Comparison of ENCODE assay signal across 44 cellular contexts in genomic region chr12:55585817-55586216, GRCh38. TPM values are rescaled to one million over a fixed set of nuclear protein-coding genes. Genes with fewer than 3 reads are reported as not detected.
"Had no signal": no experiment of that assay in that cellular context is flagged by ENCODE, and none has a peak within 500 bp of the region (broad histone marks: within the 10 kb centered on the region; RNA-seq: fewer than 3 reads in every experiment).

No MANE protein-coding gene starts in this region.

- H3K36me3 ChIP-seq: adrenal gland, ascending aorta, brain microvascular endothelial cell, breast epithelium, cardiac muscle cell had no signal

- ATAC-seq: activated naive CD4-positive, alpha-beta T cell treated with anti-CD3 and anti-CD28 coated beads, Interleukin-2, amount 50 U/mL, for 72 hours; activated naive CD8-positive, alpha-beta T cell treated with anti-CD3 and anti-CD28 coated beads, Interleukin-2, amount 50 U/mL, for 24 hours; activated T-cell treated with anti-CD3 and anti-CD28 coated beads, Interleukin-2, amount 50 U/mL, for 4 hours; activated T-cell treated with anti-CD3 and anti-CD28 coated beads, Interleukin-2, amount 50 U/mL, for 72 hours; activated T-helper 17 cell treated with anti-CD3 and anti-CD28 coated beads, Interleukin-2, amount 50 U/mL, for 72 hours; body of pancreas had no signal

- H3K9me3 Mint-ChIP-seq: activated naive CD4-positive, alpha-beta T cell treated with anti-CD3 and anti-CD28 coated beads for 36 hours; activated naive CD4-positive, alpha-beta T cell treated with anti-CD3 and anti-CD28 coated beads, Interleukin-2, amount 50 U/mL, for 24 hours; activated naive CD8-positive, alpha-beta T cell treated with anti-CD3 and anti-CD28 coated beads for 36 hours; activated naive CD8-positive, alpha-beta T cell treated with anti-CD3 and anti-CD28 coated beads, Interleukin-2, amount 10 ng/mL, durations not matched to agents 7 days and 5 days; activated naive CD8-positive, alpha-beta T cell treated with anti-CD3 and anti-CD28 coated beads, Interleukin-2, amount 50 U/mL, for 24 hours; activated T-cell treated with anti-CD3 and anti-CD28 coated beads, Interleukin-2, amount 50 U/mL, for 24 hours; activated T-cell treated with anti-CD3 and anti-CD28 coated beads, Interleukin-2, amount 50 U/mL, for 4 hours; activated T-helper 1 cell treated with anti-CD3 and anti-CD28 coated beads, Interleukin-12 subunit alpha, Interleukin-12 subunit beta, Interleukin-2, Interleukin-4 antibody, amounts not matched to agents 30 ng/mL and 10 ng/mL and 1 ng/mL, durations not matched to agents 14 hours and 24 hours and 36 hours; activated T-helper 17 cell treated with anti-CD3 and anti-CD28 coated beads, Interleukin-2, amount 50 U/mL, for 72 hours; central memory CD8-positive, alpha-beta T cell had no signal

- H3K36me3 Mint-ChIP-seq: activated naive CD4-positive, alpha-beta T cell treated with anti-CD3 and anti-CD28 coated beads, Interleukin-2, amount 10 ng/mL, durations not matched to agents 7 days and 5 days; activated naive CD8-positive, alpha-beta T cell treated with anti-CD3 and anti-CD28 coated beads, Interleukin-2, amount 10 ng/mL, durations not matched to agents 7 days and 5 days; brain had no signal

- H3K4me3 Mint-ChIP-seq: activated naive CD4-positive, alpha-beta T cell treated with anti-CD3 and anti-CD28 coated beads for 36 hours; activated naive CD4-positive, alpha-beta T cell treated with anti-CD3 and anti-CD28 coated beads, Interleukin-2, amount 10 ng/mL, durations not matched to agents 7 days and 5 days; activated naive CD4-positive, alpha-beta T cell treated with anti-CD3 and anti-CD28 coated beads, Interleukin-2, amount 50 U/mL, for 24 hours; activated naive CD8-positive, alpha-beta T cell; activated naive CD8-positive, alpha-beta T cell treated with anti-CD3 and anti-CD28 coated beads for 36 hours; activated naive CD8-positive, alpha-beta T cell treated with anti-CD3 and anti-CD28 coated beads, Interleukin-2, amount 10 ng/mL, durations not matched to agents 7 days and 5 days; activated naive CD8-positive, alpha-beta T cell treated with anti-CD3 and anti-CD28 coated beads, Interleukin-2, amount 50 U/mL, for 24 hours; activated T-cell treated with anti-CD3 and anti-CD28 coated beads, Interleukin-2, amount 50 U/mL, for 24 hours; activated T-cell treated with anti-CD3 and anti-CD28 coated beads, Interleukin-2, amount 50 U/mL, for 4 hours; activated T-cell treated with anti-CD3 and anti-CD28 coated beads, Interleukin-2, amount 50 U/mL, for 72 hours; activated T-helper 1 cell treated with anti-CD3 and anti-CD28 coated beads, Interleukin-12 subunit alpha, Interleukin-12 subunit beta, Interleukin-2, Interleukin-4 antibody, amounts not matched to agents 30 ng/mL and 10 ng/mL and 1 ng/mL, durations not matched to agents 14 hours and 24 hours and 36 hours; activated T-helper 17 cell treated with anti-CD3 and anti-CD28 coated beads, Interleukin-2, amount 50 U/mL, for 72 hours; brain; central memory CD8-positive, alpha-beta T cell had no signal

- H3K4me3 ChIP-seq: adrenal gland, ascending aorta, body of pancreas, breast epithelium, cardiac muscle cell had no signal

- FAIRE-seq: astrocyte, bronchial epithelial cell had no signal

- H3K9me3 ChIP-seq: adrenal gland, body of pancreas, breast epithelium had no signal

- H3K4me1 Mint-ChIP-seq: activated naive CD4-positive, alpha-beta T cell treated with anti-CD3 and anti-CD28 coated beads, Interleukin-2, amount 10 ng/mL, durations not matched to agents 7 days and 5 days; activated naive CD4-positive, alpha-beta T cell treated with anti-CD3 and anti-CD28 coated beads, Interleukin-2, amount 50 U/mL, for 24 hours; activated naive CD8-positive, alpha-beta T cell treated with anti-CD3 and anti-CD28 coated beads for 36 hours; activated naive CD8-positive, alpha-beta T cell treated with anti-CD3 and anti-CD28 coated beads, Interleukin-2, amount 10 ng/mL, durations not matched to agents 7 days and 5 days; activated naive CD8-positive, alpha-beta T cell treated with anti-CD3 and anti-CD28 coated beads, Interleukin-2, amount 50 U/mL, for 24 hours; activated T-helper 17 cell treated with anti-CD3 and anti-CD28 coated beads, Interleukin-2, amount 50 U/mL, for 72 hours; brain; central memory CD8-positive, alpha-beta T cell had no signal

- H3K27ac Mint-ChIP-seq: activated naive CD4-positive, alpha-beta T cell treated with anti-CD3 and anti-CD28 coated beads for 36 hours; activated naive CD4-positive, alpha-beta T cell treated with anti-CD3 and anti-CD28 coated beads, Interleukin-2, amount 10 ng/mL, durations not matched to agents 7 days and 5 days; activated naive CD4-positive, alpha-beta T cell treated with anti-CD3 and anti-CD28 coated beads, Interleukin-2, amount 50 U/mL, for 24 hours; activated naive CD4-positive, alpha-beta T cell treated with anti-CD3 and anti-CD28 coated beads, Interleukin-2, amount 50 U/mL, for 72 hours; activated naive CD8-positive, alpha-beta T cell; activated naive CD8-positive, alpha-beta T cell treated with anti-CD3 and anti-CD28 coated beads for 36 hours; activated naive CD8-positive, alpha-beta T cell treated with anti-CD3 and anti-CD28 coated beads, Interleukin-2, amount 10 ng/mL, durations not matched to agents 7 days and 5 days; activated naive CD8-positive, alpha-beta T cell treated with anti-CD3 and anti-CD28 coated beads, Interleukin-2, amount 50 U/mL, for 24 hours; activated T-cell treated with anti-CD3 and anti-CD28 coated beads, Interleukin-2, amount 50 U/mL, for 24 hours; activated T-cell treated with anti-CD3 and anti-CD28 coated beads, Interleukin-2, amount 50 U/mL, for 72 hours; activated T-helper 1 cell treated with anti-CD3 and anti-CD28 coated beads, Interleukin-12 subunit alpha, Interleukin-12 subunit beta, Interleukin-2, Interleukin-4 antibody, amounts not matched to agents 30 ng/mL and 10 ng/mL and 1 ng/mL, durations not matched to agents 14 hours and 24 hours and 36 hours; activated T-helper 17 cell treated with anti-CD3 and anti-CD28 coated beads, Interleukin-2, amount 50 U/mL, for 72 hours; activated T-helper 2 cell treated with anti-CD3 and anti-CD28 coated beads, Interferon-gamma antibody, Interleukin-2, Interleukin-4, amounts not matched to agents 10 μg/mL and 5 μg/mL and 100 μg/mL, durations not matched to agents 14 hours and 24 hours and 36 hours; brain had no signal

- DNase-seq: activated effector memory CD4-positive, alpha-beta T cell treated with anti-CD3 and anti-CD28 coated beads, Interleukin-2, amount 50 U/mL, for 16 hours; activated effector memory CD4-positive, alpha-beta T cell treated with Interleukin-2 at 50 U/mL for 16 hours; activated gamma-delta T cell; activated gamma-delta T cell treated with Interleukin-2 at 50 U/mL for 16 hours; activated naive CD4-positive, alpha-beta T cell; activated naive CD4-positive, alpha-beta T cell treated with anti-CD3 and anti-CD28 coated beads for 36 hours; activated naive CD4-positive, alpha-beta T cell treated with anti-CD3 and anti-CD28 coated beads, Interleukin-2, amount 10 ng/mL, durations not matched to agents 7 days and 5 days; activated naive CD4-positive, alpha-beta T cell treated with anti-CD3 and anti-CD28 coated beads, Interleukin-2, amount 50 U/mL, for 16 hours; activated naive CD4-positive, alpha-beta T cell treated with Interleukin-2 at 50 U/mL for 16 hours; activated naive CD8-positive, alpha-beta T cell treated with anti-CD3 and anti-CD28 coated beads for 36 hours; activated naive CD8-positive, alpha-beta T cell treated with anti-CD3 and anti-CD28 coated beads, Interleukin-2, amount 10 ng/mL, durations not matched to agents 7 days and 5 days; activated naive CD8-positive, alpha-beta T cell treated with anti-CD3 and anti-CD28 coated beads, Interleukin-2, amount 50 U/mL, for 24 hours; activated T-cell treated with anti-CD3 and anti-CD28 coated beads, Interleukin-2, amount 50 U/mL, for 1 hour; activated T-cell treated with anti-CD3 and anti-CD28 coated beads, Interleukin-2, amount 50 U/mL, for 24 hours; activated T-cell treated with anti-CD3 and anti-CD28 coated beads, Interleukin-2, amount 50 U/mL, for 4 hours; activated T-cell treated with anti-CD3 and anti-CD28 coated beads, Interleukin-2, amount 50 U/mL, for 48 hours; activated T-cell treated with anti-CD3 and anti-CD28 coated beads, Interleukin-2, amount 50 U/mL, for 72 hours; adrenal gland; amniotic stem cell; amygdala; anterior cingulate cortex; aorta; body of pancreas; brain microvascular endothelial cell; caudate nucleus; central memory CD4-positive, alpha-beta T cell; cerebellar nuclear complex had no signal

- H3K27me3 ChIP-seq: adrenal gland, ascending aorta, body of pancreas, brain microvascular endothelial cell, breast epithelium, cardiac muscle cell had no signal

- H3K27ac ChIP-seq: adrenal gland, ascending aorta, body of pancreas, brain microvascular endothelial cell, breast epithelium, cardiac muscle cell had no signal

- H3K27me3 Mint-ChIP-seq: activated naive CD4-positive, alpha-beta T cell treated with anti-CD3 and anti-CD28 coated beads, Interleukin-2, amount 10 ng/mL, durations not matched to agents 7 days and 5 days had no signal

- H3K4me1 ChIP-seq: adrenal gland, ascending aorta, body of pancreas, breast epithelium had no signal

RNA-seq across cellular contexts. Expression of gene OR2AP1, which starts 13.5 kb away (rescaled TPM):
- total RNA-seq: activated naive CD4-positive, alpha-beta T cell treated with anti-CD3 and anti-CD28 coated beads for 36 hours; activated naive CD4-positive, alpha-beta T cell treated with anti-CD3 and anti-CD28 coated beads, Interleukin-2, amount 50 U/mL, for 72 hours; activated naive CD8-positive, alpha-beta T cell treated with anti-CD3 and anti-CD28 coated beads for 36 hours; activated naive CD8-positive, alpha-beta T cell treated with anti-CD3 and anti-CD28 coated beads, Interleukin-2, amount 10 ng/mL, durations not matched to agents 7 days and 5 days; activated T-cell treated with anti-CD3 and anti-CD28 coated beads, Interleukin-2, amount 50 U/mL, for 72 hours; activated T-helper 1 cell treated with anti-CD3 and anti-CD28 coated beads, Interleukin-12 subunit alpha, Interleukin-12 subunit beta, Interleukin-2, Interleukin-4 antibody, amounts not matched to agents 30 ng/mL and 10 ng/mL and 1 ng/mL, durations not matched to agents 14 hours and 24 hours and 36 hours; adrenal gland; aorta; ascending aorta; astrocyte; body of pancreas; breast epithelium; bronchial epithelial cell; cardiac muscle cell; cardiac septum; cerebellum; chondrocyte had no signal
- polyA plus RNA-seq: adipose tissue, adrenal gland, aorta, cardiac muscle cell had no signal

RNA-seq across cellular contexts. Expression of gene OR6C4, which starts 36.4 kb away (rescaled TPM):
- total RNA-seq: activated naive CD4-positive, alpha-beta T cell treated with anti-CD3 and anti-CD28 coated beads for 36 hours; activated naive CD4-positive, alpha-beta T cell treated with anti-CD3 and anti-CD28 coated beads, Interleukin-2, amount 50 U/mL, for 72 hours; activated naive CD8-positive, alpha-beta T cell treated with anti-CD3 and anti-CD28 coated beads for 36 hours; activated naive CD8-positive, alpha-beta T cell treated with anti-CD3 and anti-CD28 coated beads, Interleukin-2, amount 10 ng/mL, durations not matched to agents 7 days and 5 days; activated T-cell treated with anti-CD3 and anti-CD28 coated beads, Interleukin-2, amount 50 U/mL, for 4 hours; activated T-cell treated with anti-CD3 and anti-CD28 coated beads, Interleukin-2, amount 50 U/mL, for 72 hours; activated T-helper 1 cell treated with anti-CD3 and anti-CD28 coated beads, Interleukin-12 subunit alpha, Interleukin-12 subunit beta, Interleukin-2, Interleukin-4 antibody, amounts not matched to agents 30 ng/mL and 10 ng/mL and 1 ng/mL, durations not matched to agents 14 hours and 24 hours and 36 hours; activated T-helper 17 cell treated with anti-CD3 and anti-CD28 coated beads, Interleukin-2, amount 50 U/mL, for 72 hours; activated T-helper 2 cell treated with anti-CD3 and anti-CD28 coated beads, Interferon-gamma antibody, Interleukin-2, Interleukin-4, amounts not matched to agents 10 μg/mL and 5 μg/mL and 100 μg/mL, durations not matched to agents 14 hours and 24 hours and 36 hours; adrenal gland; aorta; ascending aorta; astrocyte; body of pancreas; breast epithelium; bronchial epithelial cell; cardiac muscle cell; cardiac septum; cerebellum; chondrocyte had no signal
- polyA plus RNA-seq: adipose tissue, adrenal gland, aorta, cardiac muscle cell had no signal

RNA-seq across cellular contexts. Expression of gene OR10P1, which starts 50.9 kb away (rescaled TPM):
- total RNA-seq: activated naive CD4-positive, alpha-beta T cell treated with anti-CD3 and anti-CD28 coated beads for 36 hours; activated naive CD4-positive, alpha-beta T cell treated with anti-CD3 and anti-CD28 coated beads, Interleukin-2, amount 50 U/mL, for 72 hours; activated naive CD8-positive, alpha-beta T cell treated with anti-CD3 and anti-CD28 coated beads for 36 hours; activated naive CD8-positive, alpha-beta T cell treated with anti-CD3 and anti-CD28 coated beads, Interleukin-2, amount 10 ng/mL, durations not matched to agents 7 days and 5 days; activated T-cell treated with anti-CD3 and anti-CD28 coated beads, Interleukin-2, amount 50 U/mL, for 4 hours; activated T-cell treated with anti-CD3 and anti-CD28 coated beads, Interleukin-2, amount 50 U/mL, for 72 hours; activated T-helper 1 cell treated with anti-CD3 and anti-CD28 coated beads, Interleukin-12 subunit alpha, Interleukin-12 subunit beta, Interleukin-2, Interleukin-4 antibody, amounts not matched to agents 30 ng/mL and 10 ng/mL and 1 ng/mL, durations not matched to agents 14 hours and 24 hours and 36 hours; activated T-helper 17 cell treated with anti-CD3 and anti-CD28 coated beads, Interleukin-2, amount 50 U/mL, for 72 hours; activated T-helper 2 cell treated with anti-CD3 and anti-CD28 coated beads, Interferon-gamma antibody, Interleukin-2, Interleukin-4, amounts not matched to agents 10 μg/mL and 5 μg/mL and 100 μg/mL, durations not matched to agents 14 hours and 24 hours and 36 hours; adrenal gland; aorta; ascending aorta; astrocyte; body of pancreas; breast epithelium; bronchial epithelial cell; cardiac muscle cell; cardiac septum; cerebellum; chondrocyte had no signal
- polyA plus RNA-seq: adipose tissue, adrenal gland, aorta, cardiac muscle cell had no signal
